ENCODE assay signal across 6 cellular contexts in genomic region chrX:55336176-55336575, GRCh38.
"Had no signal": no experiment of that assay in that cellular context is flagged by ENCODE, and none has a peak within 500 bp of the region (broad histone marks: within the 10 kb centered on the region; RNA-seq: fewer than 3 reads in every experiment).

No MANE protein-coding gene starts in this region.

- ATAC-seq: HepG2, K562 had no signal

- FAIRE-seq: HepG2, HTR-8/SVneo, K562 had no signal

- DNase-seq: IMR-90, KBM-7, KG1 had no signal

- H3K4me3 ChIP-seq: K562 had no signal
